In the genomic region with DNA sequence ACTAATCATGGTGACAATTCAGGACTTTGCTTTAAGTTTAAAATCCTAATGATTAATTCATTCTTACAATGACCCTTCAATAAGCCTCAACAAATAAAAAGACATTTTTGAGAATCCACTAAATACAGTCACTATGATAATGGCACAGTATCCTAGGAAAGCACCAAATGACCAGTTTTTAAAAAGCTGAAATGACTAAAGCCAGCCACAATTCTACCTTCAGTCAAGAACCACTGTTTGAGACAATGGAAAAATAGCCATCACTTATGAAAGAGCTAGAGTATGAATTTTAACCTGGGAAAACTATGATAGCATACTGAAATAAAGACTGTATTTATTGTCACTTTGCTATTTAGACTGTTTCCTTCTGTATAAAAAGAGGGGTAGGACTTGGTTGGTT, we compare ENCODE assay signal across 19 cellular contexts.
"Had no signal": no experiment of that assay in that cellular context is flagged by ENCODE, and none has a peak within 500 bp of the region (broad histone marks: within the 10 kb centered on the region; RNA-seq: fewer than 3 reads in every experiment).

No MANE protein-coding gene starts in this region.

- ATAC-seq: gastrocnemius medialis; heart left ventricle; naive thymus-derived CD4-positive, alpha-beta T cell; sciatic nerve; WTC11 had no signal

- H3K27ac ChIP-seq: ascending aorta, breast epithelium, coronary artery, gastrocnemius medialis, heart left ventricle, left ventricle myocardium inferior, ovary, SK-N-MC had no signal

- DNase-seq: activated CD4-positive, alpha-beta memory T cell treated with anti-CD3 and anti-CD28 coated beads, Interleukin-2, amount 10 ng/mL, durations not matched to agents 7 days and 5 days; activated CD4-positive, alpha-beta T cell treated with anti-CD3 and anti-CD28 coated beads for 4 hours; activated naive CD4-positive, alpha-beta T cell treated with Interleukin-2 at 50 U/mL for 16 hours; gastrocnemius medialis; heart left ventricle; left ventricle myocardium inferior; mesenchymal stem cell; naive thymus-derived CD4-positive, alpha-beta T cell; ovary; stimulated activated CD4-positive, alpha-beta T cell treated with anti-CD3 and anti-CD28 coated beads, Interleukin-4, amount 100 ng/mL, for 1 hour had no signal

- H3K4me1 ChIP-seq: breast epithelium had no signal

- H3K27ac Mint-ChIP-seq: activated CD4-positive, alpha-beta memory T cell treated with anti-CD3 and anti-CD28 coated beads, Interleukin-2, amount 10 ng/mL, durations not matched to agents 7 days and 5 days; T-helper 2 cell treated with Interferon-gamma antibody and Interleukin-4, amounts not matched to agents 5 μg/mL and 100 μg/mL, for 36 hours had no signal

- H3K4me1 Mint-ChIP-seq: WTC11 had no signal

- H3K9me3 ChIP-seq: ascending aorta, breast epithelium, gastrocnemius medialis, heart left ventricle, left ventricle myocardium inferior, ovary had no signal

- H3K4me3 Mint-ChIP-seq: activated CD4-positive, alpha-beta memory T cell treated with anti-CD3 and anti-CD28 coated beads, Interleukin-2, amount 10 ng/mL, durations not matched to agents 7 days and 5 days; activated T-helper 1 cell treated with anti-CD3 and anti-CD28 coated beads, Interleukin-12 subunit alpha, Interleukin-12 subunit beta, Interleukin-2, Interleukin-4 antibody, amounts not matched to agents 30 ng/mL and 10 ng/mL and 1 ng/mL, durations not matched to agents 14 hours and 24 hours and 36 hours; naive thymus-derived CD4-positive, alpha-beta T cell; T-helper 2 cell treated with Interferon-gamma antibody and Interleukin-4, amounts not matched to agents 5 μg/mL and 100 μg/mL, for 36 hours; WTC11 had no signal

- H3K4me3 ChIP-seq: ascending aorta, breast epithelium, coronary artery, gastrocnemius medialis, heart left ventricle, left ventricle myocardium inferior, ovary, SK-N-MC, smooth muscle cell had no signal

- H3K27me3 ChIP-seq: ascending aorta, breast epithelium, gastrocnemius medialis, heart left ventricle, ovary had no signal

- H3K36me3 ChIP-seq: ovary had no signal

- H3K27me3 Mint-ChIP-seq: activated CD4-positive, alpha-beta memory T cell treated with anti-CD3 and anti-CD28 coated beads, Interleukin-2, amount 10 ng/mL, durations not matched to agents 7 days and 5 days; naive thymus-derived CD4-positive, alpha-beta T cell had no signal

- H3K9me3 Mint-ChIP-seq: activated CD4-positive, alpha-beta memory T cell treated with anti-CD3 and anti-CD28 coated beads, Interleukin-2, amount 10 ng/mL, durations not matched to agents 7 days and 5 days; activated T-helper 1 cell treated with anti-CD3 and anti-CD28 coated beads, Interleukin-12 subunit alpha, Interleukin-12 subunit beta, Interleukin-2, Interleukin-4 antibody, amounts not matched to agents 30 ng/mL and 10 ng/mL and 1 ng/mL, durations not matched to agents 14 hours and 24 hours and 36 hours; naive thymus-derived CD4-positive, alpha-beta T cell; T-helper 2 cell treated with Interferon-gamma antibody and Interleukin-4, amounts not matched to agents 5 μg/mL and 100 μg/mL, for 36 hours; WTC11 had no signal
